7 cellular contexts compared by ENCODE assay signal in genomic region chr2:78749648-78750047, GRCh38.
"Had no signal": no experiment of that assay in that cellular context is flagged by ENCODE, and none has a peak within 500 bp of the region (broad histone marks: within the 10 kb centered on the region; RNA-seq: fewer than 3 reads in every experiment).

No MANE protein-coding gene starts in this region.

- H3K27ac ChIP-seq: GM23248, HL-60 had no signal

- H3K4me3 ChIP-seq: GM23248, HAP-1 had no signal

- H3K4me1 ChIP-seq: HAP-1 had no signal

- FAIRE-seq: HepG2 had no signal

- H3K9ac ChIP-seq: GM23248 had no signal

- H3K36me3 ChIP-seq: HAP-1 had no signal

- H2AFZ ChIP-seq: GM23248 had no signal

- DNase-seq: GM23248, GOT3, H7, HFFc6 had no signal

- H3K9me3 ChIP-seq: HAP-1 had no signal
